ENCODE assay signal across 16 cellular contexts in the genomic region with DNA sequence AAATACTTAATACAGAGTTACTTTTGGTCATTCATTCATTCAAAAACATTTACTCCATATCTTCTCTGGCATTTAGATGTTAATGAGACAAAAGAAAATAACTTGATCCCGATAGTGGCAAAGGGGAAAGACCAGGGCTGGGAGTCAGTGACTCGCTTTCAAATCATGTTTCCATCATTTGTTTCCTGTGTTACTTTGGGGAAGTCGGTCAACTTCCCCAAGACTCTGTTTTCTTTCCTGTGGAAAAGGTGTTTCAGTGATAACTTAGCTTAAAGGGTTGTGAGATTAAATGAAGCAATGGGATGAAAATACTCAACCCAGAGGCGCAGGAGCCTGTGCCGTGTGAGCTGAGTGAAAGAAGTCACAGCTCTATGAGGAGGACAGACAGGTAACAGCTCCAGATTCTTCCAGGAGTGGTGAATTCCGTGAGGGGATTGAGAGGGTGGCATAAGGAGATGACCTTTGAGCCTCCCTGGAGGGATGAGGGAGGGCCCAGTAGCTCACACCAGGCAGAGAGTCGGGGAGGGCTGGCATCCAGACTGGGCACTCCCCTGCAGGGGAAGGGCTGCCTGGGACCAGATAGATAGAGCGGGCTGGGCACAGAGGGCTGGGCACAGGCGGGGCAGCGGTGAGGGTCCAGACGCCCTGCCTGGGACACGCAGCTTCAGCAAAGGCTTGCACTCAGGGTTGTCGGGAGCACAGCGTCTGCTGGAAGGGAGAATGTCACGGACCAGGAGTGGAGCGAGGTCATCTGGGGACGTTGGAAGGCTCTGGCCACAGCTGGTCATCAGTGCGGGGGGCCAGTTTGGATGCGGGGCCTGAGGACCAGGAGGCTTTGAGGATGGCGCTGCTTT.
A peak's percentile ranks its signal among the peaks of the same experiment; 100 is the strongest.
DNase-seq lines count a peak whose midpoint lies in the region; ATAC-seq and TF ChIP-seq lines count a peak whose summit lies in the region.
"Had no signal": no experiment of that assay in that cellular context is flagged by ENCODE, and none has a peak within 500 bp of the region (broad histone marks: within the 10 kb centered on the region; RNA-seq: fewer than 3 reads in every experiment).

No MANE protein-coding gene starts in this region.

- DNase-seq in Right ventricle myocardium inferior (ENCODE audit: missing footprints) (peak; percentile 41), right atrium auricular region (ENCODE audit: low spot score) (no peak), amniotic epithelial cell (ENCODE audit: low read depth) (peak; percentile 14), lower lobe of right lung (no peak), HuH-7 (ENCODE audit: low spot score) (no peak), Peyer's patch (no peak), DMS153 treated with DMSO at 0.1 percent for 48 hours (lab: John Stamatoyannopoulos, UW; ENCODE audit: unreplicated experiment) (no peak)
- DNase-seq: effector CD8-positive, alpha-beta T cell; glutamatergic neuron; HCEC 1CT; left lung; NCI-H1105; NCI-H226; ovary; stimulated activated naive B cell treated with anti-CD40 and anti-IgM and Interleukin-4, amounts not matched to agents 10 μg/mL and 1 μg/mL and 100 μg/mL, for 72 hours had no signal

- peak overlapping the region in 3 of 5 donors; percentile 4 to 49 (median 13) for H3K9ac ChIP-seq in subcutaneous abdominal adipose tissue (ENCODE audit: low read length in 5 of 5)

- ATAC-seq in Right ventricle myocardium inferior (no peak), lower lobe of right lung (no peak)
- ATAC-seq: left lung; stimulated activated naive B cell treated with anti-CD40 and anti-IgM and Interleukin-4, amounts not matched to agents 10 μg/mL and 1 μg/mL and 100 μg/mL, for 72 hours had no signal

- no peaks in the 10 kb centered on the region for H3K9me3 ChIP-seq in right atrium auricular region
- no peaks in the 10 kb centered on the region for H3K9me3 ChIP-seq in lower lobe of right lung
- H3K9me3 ChIP-seq in subcutaneous abdominal adipose tissue (ENCODE audit: control insufficient read depth in 5 of 5, low read length in 5 of 5) = no peaks in the 10 kb centered on the region
- no peaks in the 10 kb centered on the region for H3K9me3 ChIP-seq in Peyer's patch
- H3K9me3 ChIP-seq: left lung, ovary had no signal

- H3K4me3 ChIP-seq in right atrium auricular region = no peak overlapping the region
- H3K4me3 ChIP-seq in lower lobe of right lung = no peak overlapping the region
- peak overlapping the region in 2 of 5 donors; percentile 6 to 10 for H3K4me3 ChIP-seq in subcutaneous abdominal adipose tissue (ENCODE audit: low read depth in 1 of 5, low read length in 5 of 5)
- no peak overlapping the region for H3K4me3 ChIP-seq in Peyer's patch
- H3K4me3 ChIP-seq: left lung, ovary had no signal

- TF ChIP-seq CTCF in right atrium auricular region (IDR thresholded peaks at IDR 0.05) = no peak
- TF ChIP-seq CTCF in lower lobe of right lung (IDR thresholded peaks at IDR 0.05) = no peak
- TF ChIP-seq CTCF in Peyer's patch (IDR thresholded peaks at IDR 0.05) = no peak

- intact Hi-C loops in Right ventricle myocardium inferior (cut with DNase I) (no loop called here), lower lobe of right lung (cut with DNase I) (no loop called here)

- TF ChIP-seq POLR2A in Peyer's patch (IDR thresholded peaks at IDR 0.05) = no peak

- H3K36me3 ChIP-seq in right atrium auricular region (peaks cover 3% of the 10 kb centered on the region), lower lobe of right lung (peaks cover 6% of the 10 kb centered on the region), subcutaneous abdominal adipose tissue (ENCODE audit: control insufficient read depth in 5 of 5, insufficient read depth in 5 of 5, low read length in 5 of 5) (peaks cover 0 to 17% (median 5%) of the 10 kb centered on the region in 5 donors), Peyer's patch (peaks cover 0 to 5% (median 0%) of the 10 kb centered on the region in 3 donors)
- H3K36me3 ChIP-seq: ovary had no signal

- H3K27ac ChIP-seq in right atrium auricular region = no peak overlapping the region
- peak overlapping the region; percentile 11 for H3K27ac ChIP-seq in lower lobe of right lung
- H3K27ac ChIP-seq in subcutaneous abdominal adipose tissue (ENCODE audit: low read depth, low read length) = peak overlapping the region; percentile 72
- no peak overlapping the region for H3K27ac ChIP-seq in Peyer's patch
- H3K27ac ChIP-seq: left lung, ovary had no signal

- H3K27me3 ChIP-seq in right atrium auricular region (no peaks in the 10 kb centered on the region), lower lobe of right lung (ENCODE audit: low read depth) (no peaks in the 10 kb centered on the region), subcutaneous abdominal adipose tissue (ENCODE audit: control insufficient read depth in 5 of 5, insufficient read depth in 4 of 5, low read length in 5 of 5) (no peaks in the 10 kb centered on the region), Peyer's patch (no peaks in the 10 kb centered on the region)
- H3K27me3 ChIP-seq: left lung, ovary had no signal

- H3K4me1 ChIP-seq in right atrium auricular region = peaks cover 0 to 19% of the 10 kb centered on the region in 2 donors
- H3K4me1 ChIP-seq in lower lobe of right lung = peaks cover 8% of the 10 kb centered on the region
- H3K4me1 ChIP-seq in subcutaneous abdominal adipose tissue (ENCODE audit: control insufficient read depth in 5 of 5, insufficient read depth in 5 of 5, low read length in 5 of 5) = peaks cover 4 to 33% (median 19%) of the 10 kb centered on the region in 5 donors
- H3K4me1 ChIP-seq in Peyer's patch = peaks cover 0 to 6% (median 0%) of the 10 kb centered on the region in 4 donors

Comparison
In these comparisons a context has a peak if more than half of its experiments do, and no peak if none do; other contexts are left out.
1. DNase-seq: peak in Right ventricle myocardium inferior (single experiment) and amniotic epithelial cell (single experiment); none in right atrium auricular region (single experiment), lower lobe of right lung (single experiment), HuH-7 (single experiment), Peyer's patch (0 of 3) and DMS153 treated with DMSO at 0.1 percent for 48 hours (single experiment).
2. H3K27ac ChIP-seq: peak in lower lobe of right lung (single experiment) and subcutaneous abdominal adipose tissue (single experiment); none in right atrium auricular region (0 of 2) and Peyer's patch (0 of 4).